In the genomic region with DNA sequence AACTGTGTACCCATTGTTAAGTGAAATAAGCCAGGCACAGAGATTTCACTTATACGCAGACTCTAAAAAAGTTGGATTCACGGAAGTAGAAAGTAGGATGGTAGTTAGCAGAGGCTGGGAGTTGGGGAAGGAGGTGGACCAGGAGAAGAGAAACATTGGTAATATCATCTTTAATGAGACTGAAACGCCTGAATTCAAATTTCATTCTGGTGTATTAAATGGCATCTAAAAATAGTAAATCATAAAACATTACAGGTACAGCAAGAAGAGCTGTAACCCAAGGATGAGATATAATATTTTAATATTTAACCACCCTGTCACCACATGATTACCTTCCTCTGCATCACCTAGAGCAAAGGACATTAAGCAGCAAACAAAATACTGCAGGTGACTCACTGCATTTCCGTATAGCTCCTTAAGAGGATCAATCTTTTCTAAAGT, we compare ENCODE assay signal across 18 cellular contexts.
A peak's percentile ranks its signal among the peaks of the same experiment; 100 is the strongest.
DNase-seq lines count a peak whose midpoint lies in the region; ATAC-seq and TF ChIP-seq lines count a peak whose summit lies in the region.
"Had no signal": no experiment of that assay in that cellular context is flagged by ENCODE, and none has a peak within 500 bp of the region (broad histone marks: within the 10 kb centered on the region; RNA-seq: fewer than 3 reads in every experiment).

No MANE protein-coding gene starts in this region.

- TF ChIP-seq CTCF in Panc1 (IDR thresholded peaks at IDR 0.05) (no peak), endodermal cell (conservative IDR thresholded peaks at IDR 0.05) (no peak), neural crest cell (conservative IDR thresholded peaks at IDR 0.05) (no peak)

- H3K36me3 ChIP-seq in Panc1 (ENCODE audit: control insufficient read depth, insufficient read depth, low read length) (no peaks in the 10 kb centered on the region; the same call in none of the 2 replicates), endodermal cell (ENCODE audit: control insufficient read depth, insufficient read depth, low read length) (no peaks in the 10 kb centered on the region)
- H3K36me3 ChIP-seq in effector memory CD4-positive, alpha-beta T cell (ENCODE audit: control insufficient read depth, insufficient read depth, low read length): no peaks in the 10 kb centered on the region
- H3K36me3 ChIP-seq: suprapubic skin had no signal

- intact Hi-C loops in Panc1 (cut with micrococcal nuclease; ENCODE audit: unreplicated experiment): no loop called here

- H3K4me3 ChIP-seq in Panc1 (ENCODE audit: low read depth in 2 of 2, low read length in 2 of 2) (peak overlapping the region in 1 of 2 experiments; percentile 5; a peak in 1 of 4 replicates), endodermal cell (ENCODE audit: low read length) (no peak overlapping the region)
- H3K4me3 ChIP-seq in effector memory CD4-positive, alpha-beta T cell (ENCODE audit: insufficient read depth, low read depth, low read length, poor library complexity, severe bottlenecking): no peak overlapping the region
- H3K4me3 ChIP-seq: suprapubic skin had no signal

- ATAC-seq in Panc1 (no peak), GM19463 (IDR thresholded peaks at IDR 0.05; ENCODE audit: unreplicated experiment) (no peak), HG03457 (IDR thresholded peaks at IDR 0.05; ENCODE audit: unreplicated experiment) (no peak)
- ATAC-seq: T-helper 17 cell had no signal

- DNase-seq in DMS53 (lab: John Stamatoyannopoulos, UW) (peak; percentile 66), Panc1 (ENCODE audit: low read depth, low spot score) (no peak), endodermal cell (no peak), neural crest cell (ENCODE audit: low read depth, low spot score) (no peak), islet precursor cell (no peak)
- DNase-seq in effector memory CD4-positive, alpha-beta T cell: no peak
- DNase-seq: activated CD4-positive, alpha-beta T cell treated with anti-CD3 and anti-CD28 coated beads for 1 hour; activated naive CD8-positive, alpha-beta T cell treated with anti-CD3 and anti-CD28 coated beads for 36 hours; cortex of kidney; midbrain; NCI-H1105 treated with DMSO at 0.1 percent for 48 hours; NCI-H2227 treated with DMSO at 0.1 percent for 48 hours; stimulated activated CD4-positive, alpha-beta T cell treated with anti-CD3 and anti-CD28 coated beads, Interleukin-15, amount 100 ng/mL, for 24 hours; T-helper 17 cell had no signal

- H3K27ac Mint-ChIP-seq in endodermal cell (peak overlapping the region; percentile 15), neural crest cell (ENCODE audit: unreplicated experiment) (peak overlapping the region; percentile 14)
- H3K27ac Mint-ChIP-seq: activated naive CD8-positive, alpha-beta T cell treated with anti-CD3 and anti-CD28 coated beads for 36 hours; B cell; T-helper 17 cell had no signal

- no peaks in the 10 kb centered on the region for H3K27me3 Mint-ChIP-seq in endodermal cell (ENCODE audit: insufficient read depth)
- no peaks in the 10 kb centered on the region for H3K27me3 Mint-ChIP-seq in neural crest cell (ENCODE audit: low read depth)

- BruUV-seq in Panc1 (replicated peaks; lab: Mats Ljungman, UMichigan): no TSS peak

- H3K9me3 Mint-ChIP-seq in endodermal cell: peaks cover 8% of the 10 kb centered on the region
- H3K9me3 Mint-ChIP-seq in neural crest cell: peaks cover 2% of the 10 kb centered on the region
- H3K9me3 Mint-ChIP-seq: activated naive CD8-positive, alpha-beta T cell treated with anti-CD3 and anti-CD28 coated beads for 36 hours had no signal

- H3K36me3 Mint-ChIP-seq in endodermal cell (ENCODE audit: low read depth) (no peaks in the 10 kb centered on the region), neural crest cell (ENCODE audit: low read depth) (no peaks in the 10 kb centered on the region)
- H3K36me3 Mint-ChIP-seq: activated naive CD8-positive, alpha-beta T cell treated with anti-CD3 and anti-CD28 coated beads for 36 hours had no signal

- H3K27me3 ChIP-seq in Panc1 (ENCODE audit: control insufficient read depth, insufficient read depth, low read length): no peaks in the 10 kb centered on the region
- H3K27me3 ChIP-seq in endodermal cell (ENCODE audit: control insufficient read depth, insufficient read depth, low read length, poor library complexity, severe bottlenecking): no peaks in the 10 kb centered on the region
- H3K27me3 ChIP-seq in effector memory CD4-positive, alpha-beta T cell (replicated peaks; ENCODE audit: control insufficient read depth, insufficient read depth, low read length, poor library complexity, severe bottlenecking): no peaks in the 10 kb centered on the region
- H3K27me3 ChIP-seq: suprapubic skin had no signal

- POLR2A ChIA-PET in Panc1 (lab: Charles Lee): no interaction called here

- in situ Hi-C loops in Panc1 (cut with HindIII; ENCODE audit: low pct_unique_long_range_greater_than_20kb, low sequenced_read_pairs): no loop called here

- H3K4me1 ChIP-seq in Panc1 (ENCODE audit: control insufficient read depth, insufficient read depth, low read length): peaks cover 27% of the 10 kb centered on the region
- peaks cover 8% of the 10 kb centered on the region for H3K4me1 ChIP-seq in endodermal cell (ENCODE audit: control insufficient read depth, insufficient read depth, low read length)
- no peaks in the 10 kb centered on the region for H3K4me1 ChIP-seq in effector memory CD4-positive, alpha-beta T cell (ENCODE audit: control insufficient read depth, insufficient read depth, low read length, poor library complexity, severe bottlenecking)

- H3K27ac ChIP-seq in Panc1 (ENCODE audit: low read length): peak overlapping the region; percentile 76
- H3K27ac ChIP-seq in endodermal cell (ENCODE audit: low read depth, low read length): no peak overlapping the region
- no peak overlapping the region for H3K27ac ChIP-seq in effector memory CD4-positive, alpha-beta T cell (ENCODE audit: insufficient read depth, low read length, poor library complexity, severe bottlenecking)

- H3K9ac ChIP-seq in endodermal cell (ENCODE audit: extremely low read depth, low read length, poor library complexity, severe bottlenecking): no peak overlapping the region

- H3K4me3 Mint-ChIP-seq in endodermal cell: no peak overlapping the region
- H3K4me3 Mint-ChIP-seq in neural crest cell: peak overlapping the region; percentile 33
- H3K4me3 Mint-ChIP-seq: activated naive CD8-positive, alpha-beta T cell treated with anti-CD3 and anti-CD28 coated beads for 36 hours; B cell; T-helper 17 cell had no signal

- WGBS in endodermal cell (ENCODE audit: insufficient coverage in 1 of 2, insufficient read length in 1 of 2), 2 experiments: 88 to 100% methylated on average over 2 to 4 of the region's 4 CpGs

- CTCF ChIA-PET in Panc1 (lab: Charles Lee): no interaction called here

- no peaks in the 10 kb centered on the region for H3K9me3 ChIP-seq in Panc1 (ENCODE audit: control insufficient read depth, insufficient read depth, low read depth, low read length)
- no peaks in the 10 kb centered on the region for H3K9me3 ChIP-seq in endodermal cell (ENCODE audit: control insufficient read depth, low read length)
- no peaks in the 10 kb centered on the region for H3K9me3 ChIP-seq in effector memory CD4-positive, alpha-beta T cell (ENCODE audit: control insufficient read depth, low read length)
- H3K9me3 ChIP-seq: suprapubic skin had no signal

- H3K4me1 Mint-ChIP-seq in endodermal cell: peaks cover 30% of the 10 kb centered on the region
- H3K4me1 Mint-ChIP-seq in neural crest cell: peaks cover 54% of the 10 kb centered on the region
- H3K4me1 Mint-ChIP-seq: activated naive CD8-positive, alpha-beta T cell treated with anti-CD3 and anti-CD28 coated beads for 36 hours had no signal
